Comparison of ENCODE assay signal across 16 cellular contexts in the genomic region with DNA sequence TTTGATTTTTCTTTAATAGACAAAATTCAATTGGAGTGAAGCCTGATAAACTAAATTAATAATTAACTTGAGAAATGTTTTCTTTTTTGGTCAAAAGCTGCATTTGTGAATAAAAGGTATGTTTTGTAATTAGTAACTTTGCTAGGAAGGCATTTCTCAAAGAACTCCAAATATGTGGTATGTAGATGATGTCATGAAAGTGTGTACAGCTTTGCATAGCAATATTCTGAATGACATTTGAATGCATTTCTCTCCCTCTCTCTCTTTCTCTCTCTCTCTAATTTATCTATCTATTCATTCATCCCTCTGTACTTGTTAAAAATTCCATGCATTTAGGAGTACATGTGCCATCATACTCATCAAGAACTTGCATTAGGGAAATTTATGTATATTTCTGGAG.
A peak's percentile ranks its signal among the peaks of the same experiment; 100 is the strongest.
DNase-seq lines count a peak whose midpoint lies in the region; ATAC-seq and TF ChIP-seq lines count a peak whose summit lies in the region.
"Had no signal": no experiment of that assay in that cellular context is flagged by ENCODE, and none has a peak within 500 bp of the region (broad histone marks: within the 10 kb centered on the region; RNA-seq: fewer than 3 reads in every experiment).

No MANE protein-coding gene starts in this region.

- DNase-seq in AG20443 (ENCODE audit: low spot score) (peak; percentile 11), IMR-90 (peak; percentile 11), choroid plexus epithelial cell (ENCODE audit: low read depth) (peak; percentile 33), osteocyte (ENCODE audit: extremely low spot score, unreplicated experiment) (no peak), stomach (no peak), T-helper 1 cell (no peak)
- DNase-seq: C1 segment of cervical spinal cord; Calu3; CD4-positive, alpha-beta T cell; DMS 273 treated with DMSO at 0.1 percent for 48 hours; HCEC 1CT; HFFc6 had no signal

- H3K36me3 Mint-ChIP-seq in osteocyte (ENCODE audit: unreplicated experiment): no peaks in the 10 kb centered on the region

- TF ChIP-seq CTCF in IMR-90 (conservative IDR thresholded peaks at IDR 0.05; ENCODE audit: low read depth, low read length) (no peak), choroid plexus epithelial cell (conservative IDR thresholded peaks at IDR 0.05; ENCODE audit: low read depth, low read length) (no peak), osteocyte (IDR thresholded peaks at IDR 0.05) (no peak), stomach (IDR thresholded peaks at IDR 0.05) (no peak)

- no peak overlapping the region for H3K4me3 Mint-ChIP-seq in osteocyte (ENCODE audit: unreplicated experiment)
- H3K4me3 Mint-ChIP-seq: B cell; CD4-positive, alpha-beta T cell; HFFc6 had no signal

- no peak overlapping the region for H3K4me3 ChIP-seq in IMR-90 (ENCODE audit: insufficient read depth, low read depth, low read length)
- no peak overlapping the region for H3K4me3 ChIP-seq in choroid plexus epithelial cell (ENCODE audit: low read depth, low read length)
- no peak overlapping the region for H3K4me3 ChIP-seq in stomach
- H3K4me3 ChIP-seq: A549 had no signal

- peak overlapping the region; percentile 29; the same call in 1 of the 2 replicates for H2BK20ac ChIP-seq in IMR-90 (ENCODE audit: low read depth, low read length)

- no peak overlapping the region for H2AFZ ChIP-seq in IMR-90 (replicated peaks; ENCODE audit: low read length, poor library complexity)

- no peak overlapping the region for H3K9ac ChIP-seq in IMR-90 (ENCODE audit: low read depth, low read length)

- no peak for TF ChIP-seq RAD21 in IMR-90 (IDR thresholded peaks at IDR 0.05; ENCODE audit: low read length)

- H3K14ac ChIP-seq in IMR-90 (replicated peaks; ENCODE audit: low read depth, low read length): no peak overlapping the region

- ATAC-seq in IMR-90 (ENCODE audit: low read depth) (peak; percentile 59), HG03108 (IDR thresholded peaks at IDR 0.05; ENCODE audit: unreplicated experiment) (no peak), HG03439 (IDR thresholded peaks at IDR 0.05; ENCODE audit: unreplicated experiment) (no peak)
- ATAC-seq: A549 had no signal

- no peak overlapping the region for H2BK15ac ChIP-seq in IMR-90 (ENCODE audit: low read depth, low read length)

- no peaks in the 10 kb centered on the region for H3K79me1 ChIP-seq in IMR-90 (ENCODE audit: low read depth in 1 of 2, low read length in 2 of 2)

- no peak overlapping the region for H3K18ac ChIP-seq in IMR-90 (ENCODE audit: low read depth, low read length)

- no peak overlapping the region for H2AK5ac ChIP-seq in IMR-90 (ENCODE audit: low read depth, low read length)

- no peaks in the 10 kb centered on the region for H3K9me3 Mint-ChIP-seq in osteocyte (ENCODE audit: unreplicated experiment)
- H3K9me3 Mint-ChIP-seq: HFFc6 had no signal

- H3K23ac ChIP-seq in IMR-90 (ENCODE audit: low read depth, low read length): no peak overlapping the region

- no peaks in the 10 kb centered on the region for H4K20me1 ChIP-seq in IMR-90 (ENCODE audit: insufficient read depth, low read length)

- in situ Hi-C loops in IMR-90 (cut with MboI; ENCODE audit: low sequenced_read_pairs): no loop called here

- intact Hi-C loops in IMR-90 (cut with micrococcal nuclease) (no loop called here), stomach (cut with DNase I; ENCODE audit: low total_unique reads) (no loop called here)

- CTCF ChIA-PET in IMR-90 (lab: Yijun Ruan, JAX): no interaction called here

- dilution Hi-C loops in IMR-90 (cut with HindIII; ENCODE audit: low sequenced_read_pairs, unreplicated experiment): no loop called here

- H3K56ac ChIP-seq in IMR-90 (ENCODE audit: extremely low read depth, insufficient read depth, low read length): no peak overlapping the region

- H3K36me3 ChIP-seq in IMR-90 (ENCODE audit: control insufficient read depth, insufficient read depth, low read length) (no peaks in the 10 kb centered on the region), stomach (no peaks in the 10 kb centered on the region)

- H3K27me3 Mint-ChIP-seq in osteocyte (ENCODE audit: unreplicated experiment): no peaks in the 10 kb centered on the region
- H3K27me3 Mint-ChIP-seq: B cell; CD4-positive, alpha-beta T cell had no signal

- no peak overlapping the region for H4K8ac ChIP-seq in IMR-90 (ENCODE audit: low read depth in 2 of 2, low read length in 2 of 2)

- H3K27me3 ChIP-seq in IMR-90 (ENCODE audit: control insufficient read depth, insufficient read depth, low read length) (no peaks in the 10 kb centered on the region), stomach (no peaks in the 10 kb centered on the region)

- H2BK5ac ChIP-seq in IMR-90 (ENCODE audit: low read depth, low read length, poor library complexity, severe bottlenecking): peak overlapping the region; percentile 46

- H4K91ac ChIP-seq in IMR-90 (ENCODE audit: insufficient read depth, low read depth, low read length): no peak overlapping the region

- peak overlapping the region; percentile 8 for H3K27ac Mint-ChIP-seq in osteocyte (ENCODE audit: unreplicated experiment)
- H3K27ac Mint-ChIP-seq: B cell; CD4-positive, alpha-beta T cell; HFFc6 had no signal

- H3K27ac ChIP-seq in IMR-90 (ENCODE audit: insufficient read depth, low read length): no peak overlapping the region
- no peak overlapping the region for H3K27ac ChIP-seq in stomach
- H3K27ac ChIP-seq: A549 had no signal

- H2AK9ac ChIP-seq in IMR-90 (replicated peaks; ENCODE audit: low read depth, low read length, poor library complexity): no peak overlapping the region

- H4K5ac ChIP-seq in IMR-90 (ENCODE audit: low read depth, low read length): no peak overlapping the region

- peaks cover 2% of the 10 kb centered on the region; the same call in 1 of the 2 replicates for H3K9me1 ChIP-seq in IMR-90 (ENCODE audit: insufficient read depth, low read length)

- H3K9me3 ChIP-seq in IMR-90 (ENCODE audit: control insufficient read depth, insufficient read depth, low read length) (no peaks in the 10 kb centered on the region), stomach (no peaks in the 10 kb centered on the region)
- H3K9me3 ChIP-seq: A549 had no signal

- TF ChIP-seq POLR2A in IMR-90 (IDR thresholded peaks at IDR 0.05; ENCODE audit: low read depth, low read length) (no peak), stomach (IDR thresholded peaks at IDR 0.05) (no peak)

- H3K4ac ChIP-seq in IMR-90 (ENCODE audit: low read depth, low read length): no peak overlapping the region

- POLR2A ChIA-PET in IMR-90 (lab: Charles Lee; ENCODE audit: unreplicated experiment): no interaction called here

- 0 out of 2 replicates have a peak overlapping the region, but pooled peaks have one; percentile 10 for H3K4me2 ChIP-seq in IMR-90 (ENCODE audit: low read depth, low read length)
- H3K4me2 ChIP-seq: A549 had no signal

- H2BK120ac ChIP-seq in IMR-90 (ENCODE audit: low read depth, low read length): no peak overlapping the region

- H3K4me1 ChIP-seq in IMR-90 (ENCODE audit: control insufficient read depth, insufficient read depth, low read length) (0 out of 2 replicates have a peak, but pooled peaks cover 2% of the 10 kb centered on the region), stomach (peaks cover 0 to 5% (median 0%) of the 10 kb centered on the region in 4 donors)
- H3K4me1 ChIP-seq: A549 had no signal

- H3K4me1 Mint-ChIP-seq in osteocyte (ENCODE audit: unreplicated experiment): peaks cover 35% of the 10 kb centered on the region
- H3K4me1 Mint-ChIP-seq: B cell had no signal

- no peak for TF ChIP-seq EP300 in stomach (IDR thresholded peaks at IDR 0.05)

- no TSS peak for BruUV-seq in IMR-90 (replicated peaks; lab: Mats Ljungman, UMichigan)

TF ChIP-seq in IMR-90, 13 proteins besides CTCF, POLR2A, EP300 and RAD21:
- TF ChIP-seq CEBPB (IDR thresholded peaks at IDR 0.05; ENCODE audit: low read depth, low read length) (no peak), BHLHE40 (IDR thresholded peaks at IDR 0.05; ENCODE audit: low read depth, low read length) (no peak), RFX5 (IDR thresholded peaks at IDR 0.05; ENCODE audit: low read depth, low read length) (no peak), MAZ (IDR thresholded peaks at IDR 0.05; ENCODE audit: borderline replicate concordance, low read depth, low read length) (no peak), RCOR1 (IDR thresholded peaks at IDR 0.05; ENCODE audit: insufficient replicate concordance, low read length) (no peak), CHD1 (IDR thresholded peaks at IDR 0.05; ENCODE audit: low read depth, low read length) (no peak), MXI1 (IDR thresholded peaks at IDR 0.05; ENCODE audit: borderline replicate concordance, low read depth, low read length) (no peak), MAFK (IDR thresholded peaks at IDR 0.05; ENCODE audit: low read depth, low read length) (no peak), FOS (IDR thresholded peaks at IDR 0.05; ENCODE audit: low read depth, low read length) (no peak)
- TF ChIP-seq, protein P1, sequence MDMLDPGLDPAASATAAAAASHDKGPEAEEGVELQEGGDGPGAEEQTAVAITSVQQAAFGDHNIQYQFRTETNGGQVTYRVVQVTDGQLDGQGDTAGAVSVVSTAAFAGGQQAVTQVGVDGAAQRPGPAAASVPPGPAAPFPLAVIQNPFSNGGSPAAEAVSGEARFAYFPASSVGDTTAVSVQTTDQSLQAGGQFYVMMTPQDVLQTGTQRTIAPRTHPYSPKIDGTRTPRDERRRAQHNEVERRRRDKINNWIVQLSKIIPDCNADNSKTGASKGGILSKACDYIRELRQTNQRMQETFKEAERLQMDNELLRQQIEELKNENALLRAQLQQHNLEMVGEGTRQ (IDR thresholded peaks at IDR 0.05; ENCODE audit: low read depth, low read length): no peak
- TF ChIP-seq, protein P2, sequence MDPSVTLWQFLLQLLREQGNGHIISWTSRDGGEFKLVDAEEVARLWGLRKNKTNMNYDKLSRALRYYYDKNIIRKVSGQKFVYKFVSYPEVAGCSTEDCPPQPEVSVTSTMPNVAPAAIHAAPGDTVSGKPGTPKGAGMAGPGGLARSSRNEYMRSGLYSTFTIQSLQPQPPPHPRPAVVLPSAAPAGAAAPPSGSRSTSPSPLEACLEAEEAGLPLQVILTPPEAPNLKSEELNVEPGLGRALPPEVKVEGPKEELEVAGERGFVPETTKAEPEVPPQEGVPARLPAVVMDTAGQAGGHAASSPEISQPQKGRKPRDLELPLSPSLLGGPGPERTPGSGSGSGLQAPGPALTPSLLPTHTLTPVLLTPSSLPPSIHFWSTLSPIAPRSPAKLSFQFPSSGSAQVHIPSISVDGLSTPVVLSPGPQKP (IDR thresholded peaks at IDR 0.05; ENCODE audit: borderline replicate concordance, low read depth, low read length): no peak

Comparison
In these comparisons a context has a peak if more than half of its experiments do, and no peak if none do; other contexts are left out.
1. DNase-seq: peak in AG20443 (single experiment), IMR-90 (single experiment) and choroid plexus epithelial cell (single experiment); none in osteocyte (single experiment), stomach (single experiment) and T-helper 1 cell (0 of 5).